ENCODE assay signal across 22 cellular contexts in genomic region chr6:163098827-163099469, GRCh38.
DNase-seq lines count a peak whose midpoint lies in the region; ATAC-seq lines count a peak whose summit lies in the region.
"Had no signal": no experiment of that assay in that cellular context is flagged by ENCODE, and none has a peak within 500 bp of the region (broad histone marks: within the 10 kb centered on the region; RNA-seq: fewer than 3 reads in every experiment).

No MANE protein-coding gene starts in this region.

- intact Hi-C loops in Right ventricle myocardium superior (cut with DNase I), result no loop called here
- intact Hi-C loops in cardiac septum (cut with DNase I), result no loop called here
- intact Hi-C loops in left ventricle myocardium superior (cut with micrococcal nuclease), result no loop called here

- DNase-seq in Right ventricle myocardium superior, result no peak
- no peak for DNase-seq in cardiac septum (ENCODE audit: low spot score)
- peak in 4 of 61 donors; percentile 10 to 60 (median 26) for DNase-seq in caudate nucleus (lab: John Stamatoyannopoulos, UW)
- DNase-seq in left ventricle myocardium superior, result no peak
- no peak for DNase-seq in kidney tubule cell (ENCODE audit: low spot score)
- no peak for DNase-seq in activated effector memory CD4-positive, alpha-beta T cell treated with Interleukin-2 at 50 U/mL for 16 hours
- no peak for DNase-seq in EL
- DNase-seq: activated CD4-positive, alpha-beta T cell treated with anti-CD3 and anti-CD28 coated beads for 36 hours; activated naive CD4-positive, alpha-beta T cell; activated T-cell treated with anti-CD3 and anti-CD28 coated beads, Interleukin-2, amount 50 U/mL, for 24 hours; gastrocnemius medialis; GDM1; KG1; MM.1S; NCI-H2029; NCI-H345; stimulated activated naive CD4-positive, alpha-beta T cell had no signal

- peak overlapping the region; percentile 64 for H3K27ac ChIP-seq in caudate nucleus (ENCODE audit: low read depth, low read length)
- H3K27ac ChIP-seq: A549, esophagus muscularis mucosa, gastrocnemius medialis, thoracic aorta had no signal

- ATAC-seq in Right ventricle myocardium superior (ENCODE audit: poor library complexity), result peak; percentile 62
- peak; percentile 52 for ATAC-seq in left ventricle myocardium superior
- ATAC-seq in GM19455 (IDR thresholded peaks at IDR 0.05; ENCODE audit: unreplicated experiment), result no peak
- ATAC-seq: A549; activated CD4-positive, alpha-beta T cell treated with anti-CD3 and anti-CD28 coated beads for 36 hours; gastrocnemius medialis; left lobe of liver had no signal
